Comparison of ENCODE assay signal across 8 cellular contexts in genomic region chr21:36854391-36854790, GRCh38.
A peak's percentile ranks its signal among the peaks of the same experiment; 100 is the strongest.
DNase-seq lines count a peak whose midpoint lies in the region; ATAC-seq and TF ChIP-seq lines count a peak whose summit lies in the region.

No MANE protein-coding gene starts in this region.

- H3K9ac ChIP-seq in KMS-11, result no peak overlapping the region

- CTCF ChIA-PET in activated CD4-positive, alpha-beta T cell treated with anti-CD3 and anti-CD28 coated beads, Interleukin-2, amount 10 ng/mL, durations not matched to agents 7 days and 5 days (lab: Charles Lee), result interaction anchor here (0.9 kb wide), 1 partner anchor 27 kb away, joined by 3 read pairs; no protein-coding TSS in a partner anchor

- no peak for TF ChIP-seq EP300 in sigmoid colon (IDR thresholded peaks at IDR 0.05)

- intact Hi-C loops in right cardiac atrium (cut with DNase I), result no loop called here
- intact Hi-C loops in sigmoid colon (cut with DNase I), result no loop called here

- no peaks in the 10 kb centered on the region for H3K36me3 ChIP-seq in KMS-11 (ENCODE audit: insufficient read depth)
- no peaks in the 10 kb centered on the region for H3K36me3 ChIP-seq in sigmoid colon

- H3K27ac Mint-ChIP-seq in activated CD4-positive, alpha-beta T cell treated with anti-CD3 and anti-CD28 coated beads, Interleukin-2, amount 10 ng/mL, durations not matched to agents 7 days and 5 days, result no peak overlapping the region
- H3K27ac Mint-ChIP-seq in stimulated activated effector memory CD8-positive, alpha-beta T cell treated with anti-CD3 and anti-CD28 coated beads, Interleukin-12 subunit alpha, Interleukin-12 subunit beta, amount 100 ng/mL, for 72 hours, result no peak overlapping the region

- no peaks in the 10 kb centered on the region for H3K36me3 Mint-ChIP-seq in activated CD4-positive, alpha-beta T cell treated with anti-CD3 and anti-CD28 coated beads, Interleukin-2, amount 10 ng/mL, durations not matched to agents 7 days and 5 days (ENCODE audit: low read depth)
- H3K36me3 Mint-ChIP-seq in stimulated activated effector memory CD8-positive, alpha-beta T cell treated with anti-CD3 and anti-CD28 coated beads, Interleukin-12 subunit alpha, Interleukin-12 subunit beta, amount 100 ng/mL, for 72 hours, result no peaks in the 10 kb centered on the region

- H3K4me2 ChIP-seq in KMS-11, result no peak overlapping the region

- 46% methylated on average over 5 of the region's 5 CpGs for WGBS in right cardiac atrium
- WGBS in sigmoid colon, 2 donors, result 19 to 41% methylated on average over 5 of the region's 5 CpGs

- TF ChIP-seq POLR2A in sigmoid colon (IDR thresholded peaks at IDR 0.05), result no peak

- H3K9me3 ChIP-seq in right cardiac atrium (ENCODE audit: control insufficient read depth, low read length) (no peaks in the 10 kb centered on the region), sigmoid colon (no peaks in the 10 kb centered on the region)

- no peak overlapping the region for H3K4me3 Mint-ChIP-seq in activated CD4-positive, alpha-beta T cell treated with anti-CD3 and anti-CD28 coated beads, Interleukin-2, amount 10 ng/mL, durations not matched to agents 7 days and 5 days
- H3K4me3 Mint-ChIP-seq in stimulated activated effector memory CD8-positive, alpha-beta T cell treated with anti-CD3 and anti-CD28 coated beads, Interleukin-12 subunit alpha, Interleukin-12 subunit beta, amount 100 ng/mL, for 72 hours, result no peak overlapping the region

- no peaks in the 10 kb centered on the region for H3K79me2 ChIP-seq in KMS-11 (ENCODE audit: insufficient read depth, low read depth)

- H3K4me3 ChIP-seq in KMS-11 (IDR thresholded peaks at IDR 0.05; ENCODE audit: insufficient read depth, low read depth, low read length) (no peak overlapping the region), right cardiac atrium (ENCODE audit: low read length) (no peak overlapping the region), sigmoid colon (no peak overlapping the region)

- H3K27ac ChIP-seq in KMS-11 (no peak overlapping the region), VCaP (no peak overlapping the region), right cardiac atrium (ENCODE audit: low read length) (no peak overlapping the region), sigmoid colon (no peak overlapping the region)

- no peaks in the 10 kb centered on the region for H4K20me1 ChIP-seq in KMS-11 (ENCODE audit: insufficient read depth)

- peak; percentile 23 for DNase-seq in activated CD4-positive, alpha-beta T cell treated with anti-CD3 and anti-CD28 coated beads, Interleukin-2, amount 10 ng/mL, durations not matched to agents 7 days and 5 days
- DNase-seq in activated CD4-positive, alpha-beta T cell treated with anti-CD3 and anti-CD28 coated beads, Interleukin-2, amount 50 U/mL, for 1 hour, result no peak
- DNase-seq in right cardiac atrium, result no peak
- DNase-seq in stimulated activated effector memory CD8-positive, alpha-beta T cell treated with anti-CD3 and anti-CD28 coated beads, Interleukin-12 subunit alpha, Interleukin-12 subunit beta, amount 100 ng/mL, for 72 hours (ENCODE audit: low spot score in 2 of 2), result peak; percentile 28 to 57
- DNase-seq in sigmoid colon, result no peak

- H3K9me3 Mint-ChIP-seq in activated CD4-positive, alpha-beta T cell treated with anti-CD3 and anti-CD28 coated beads, Interleukin-2, amount 10 ng/mL, durations not matched to agents 7 days and 5 days, result no peaks in the 10 kb centered on the region
- H3K9me3 Mint-ChIP-seq in stimulated activated effector memory CD8-positive, alpha-beta T cell treated with anti-CD3 and anti-CD28 coated beads, Interleukin-12 subunit alpha, Interleukin-12 subunit beta, amount 100 ng/mL, for 72 hours, result no peaks in the 10 kb centered on the region

- H3K27me3 ChIP-seq in KMS-11 (ENCODE audit: insufficient read depth, low read depth) (no peaks in the 10 kb centered on the region), right cardiac atrium (ENCODE audit: control insufficient read depth, insufficient read depth) (no peaks in the 10 kb centered on the region), sigmoid colon (no peaks in the 10 kb centered on the region)

- POLR2A ChIA-PET in activated CD4-positive, alpha-beta T cell treated with anti-CD3 and anti-CD28 coated beads, Interleukin-2, amount 10 ng/mL, durations not matched to agents 7 days and 5 days (lab: Charles Lee), result no interaction called here

- H3K4me1 ChIP-seq in KMS-11 (ENCODE audit: low read depth, poor library complexity, severe bottlenecking) (no peaks in the 10 kb centered on the region), right cardiac atrium (ENCODE audit: control insufficient read depth, insufficient read depth, low read length) (no peaks in the 10 kb centered on the region), sigmoid colon (no peaks in the 10 kb centered on the region)

- TF ChIP-seq CTCF in KMS-11 (conservative IDR thresholded peaks at IDR 0.05; ENCODE audit: low read depth, low read length), result peak; percentile 49
- TF ChIP-seq CTCF in VCaP (conservative IDR thresholded peaks at IDR 0.05), result peak; percentile 88
- peak in 2 of 4 experiments; percentile 6 to 18 for TF ChIP-seq CTCF in sigmoid colon (IDR thresholded peaks at IDR 0.05)

- no peaks in the 10 kb centered on the region for H3K27me3 Mint-ChIP-seq in activated CD4-positive, alpha-beta T cell treated with anti-CD3 and anti-CD28 coated beads, Interleukin-2, amount 10 ng/mL, durations not matched to agents 7 days and 5 days

- H2AFZ ChIP-seq in KMS-11 (ENCODE audit: low read depth), result no peak overlapping the region

- ATAC-seq in right cardiac atrium (peak; percentile 47 to 72), HG03135 (IDR thresholded peaks at IDR 0.05; ENCODE audit: unreplicated experiment) (no peak)
- peak; percentile 54 for ATAC-seq in stimulated activated effector memory CD8-positive, alpha-beta T cell treated with anti-CD3 and anti-CD28 coated beads, Interleukin-12 subunit alpha, Interleukin-12 subunit beta, amount 100 ng/mL, for 72 hours

- peaks cover 14% of the 10 kb centered on the region for H3K4me1 Mint-ChIP-seq in activated CD4-positive, alpha-beta T cell treated with anti-CD3 and anti-CD28 coated beads, Interleukin-2, amount 10 ng/mL, durations not matched to agents 7 days and 5 days
- H3K4me1 Mint-ChIP-seq in stimulated activated effector memory CD8-positive, alpha-beta T cell treated with anti-CD3 and anti-CD28 coated beads, Interleukin-12 subunit alpha, Interleukin-12 subunit beta, amount 100 ng/mL, for 72 hours, result peaks cover 27% of the 10 kb centered on the region

Comparison
In these comparisons a context has a peak if more than half of its experiments do, and no peak if none do; other contexts are left out.
1. DNase-seq: peak in activated CD4-positive, alpha-beta T cell treated with anti-CD3 and anti-CD28 coated beads, Interleukin-2, amount 10 ng/mL, durations not matched to agents 7 days and 5 days (single experiment) and stimulated activated effector memory CD8-positive, alpha-beta T cell treated with anti-CD3 and anti-CD28 coated beads, Interleukin-12 subunit alpha, Interleukin-12 subunit beta, amount 100 ng/mL, for 72 hours (2 of 2); none in activated CD4-positive, alpha-beta T cell treated with anti-CD3 and anti-CD28 coated beads, Interleukin-2, amount 50 U/mL, for 1 hour (single experiment), right cardiac atrium (0 of 3) and sigmoid colon (single experiment).